In genomic region chr2:113240150-113240914, GRCh38 we compare ENCODE assay signal across 8 cellular contexts. TPM values are rescaled to one million over a fixed set of nuclear protein-coding genes. Genes with fewer than 3 reads are reported as not detected.
DNase-seq lines count a peak whose midpoint lies in the region; ATAC-seq, FAIRE-seq and TF ChIP-seq lines count a peak whose summit lies in the region.

No MANE protein-coding gene starts in this region.

- no peak overlapping the region for H2AK5ac ChIP-seq in H1 (ENCODE audit: low read depth, low read length)

- peak overlapping the region; percentile 42; the same call in 1 of the 2 replicates for H2BK12ac ChIP-seq in H1 (ENCODE audit: low read depth, low read length)

- no peak for TF ChIP-seq EP300 in H1 (IDR thresholded peaks at IDR 0.05; ENCODE audit: borderline replicate concordance in 1 of 2, low read depth in 2 of 2, low read length in 2 of 2)

- no peak overlapping the region for H2BK20ac ChIP-seq in H1 (ENCODE audit: low read length)

- CTCF ChIA-PET in Panc1 (lab: Charles Lee) = interaction anchor here (0.7 to 1.7 kb wide), 4 partner anchors 11 to 102 kb away, joined by 4 to 7 read pairs (median 6); no protein-coding TSS in a partner anchor
- CTCF ChIA-PET in H1 (lab: Charles Lee; ENCODE audit: partially characterized antibody) = interaction anchor here (0.7 to 5.5 kb wide), 13 partner anchors 8 to 150 kb away, joined by 3 to 37 read pairs (median 3); no protein-coding TSS in a partner anchor

- in situ Hi-C loops in Panc1 (cut with HindIII; ENCODE audit: low pct_unique_long_range_greater_than_20kb, low sequenced_read_pairs) (no loop called here), HAP-1 (cut with MboI; ENCODE audit: low sequenced_read_pairs) (no loop called here)

- H3K56ac ChIP-seq in H1 (replicated peaks; ENCODE audit: insufficient read length, low read depth, low read length) = no peak overlapping the region

- H3K27ac ChIP-seq in Panc1 (ENCODE audit: low read length) = peak overlapping the region; percentile 87
- no peak overlapping the region for H3K27ac ChIP-seq in H1 (ENCODE audit: low read depth, low read length)

- TF ChIP-seq CTCF in Panc1 (IDR thresholded peaks at IDR 0.05) (no peak), H1 (IDR thresholded peaks at IDR 0.05; ENCODE audit: control extremely low read depth in 1 of 3, insufficient read depth in 1 of 3, low read depth in 1 of 3, low read length in 3 of 3) (no peak)

- peak; percentile 37 to 44 for ATAC-seq in activated CD4-positive, CD25-positive, alpha-beta regulatory T cell treated with anti-CD3 and anti-CD28 coated beads, Interleukin-2, amount 50 U/mL, for 24 hours
- ATAC-seq in Panc1 (peak; percentile 60), HG03571 (IDR thresholded peaks at IDR 0.05; ENCODE audit: unreplicated experiment) (no peak), HG02759 (IDR thresholded peaks at IDR 0.05; ENCODE audit: unreplicated experiment) (no peak)

- H3K36me3 ChIP-seq in Panc1 (ENCODE audit: control insufficient read depth, insufficient read depth, low read length) (no peaks in the 10 kb centered on the region), H1 (ENCODE audit: control insufficient read depth in 2 of 4, insufficient read depth in 4 of 4, low read length in 3 of 4) (no peaks in the 10 kb centered on the region), HAP-1 (replicated peaks) (peaks cover 42% of the 10 kb centered on the region)

- POLR2A ChIA-PET in Panc1 (lab: Charles Lee) (interaction anchor here (0.7 kb wide), 1 partner anchor 19 kb away, joined by 3 read pairs; no protein-coding TSS in a partner anchor), H1 (lab: Charles Lee; ENCODE audit: partially characterized antibody) (no interaction called here)

- H2BK15ac ChIP-seq in H1 (ENCODE audit: low read length) = no peak overlapping the region

- no peak for DNase-seq in activated CD4-positive, CD25-positive, alpha-beta regulatory T cell (lab: John Stamatoyannopoulos, UW)
- DNase-seq in Panc1 (ENCODE audit: low read depth, low spot score) (peak; percentile 61), H1 (ENCODE audit: low read depth in 1 of 2, low spot score in 2 of 2) (no peak), myocyte (ENCODE audit: low read depth) (peak; percentile 96), HAP-1 (ENCODE audit: low spot score in 2 of 2) (no peak)

- no peak overlapping the region for H4K5ac ChIP-seq in H1 (ENCODE audit: insufficient read length, low read depth, low read length)

- TF ChIP-seq POLR2A in H1 (IDR thresholded peaks at IDR 0.05; ENCODE audit: control extremely low read depth in 1 of 2, low read depth in 2 of 2, low read length in 2 of 2) = no peak

- no peaks in the 10 kb centered on the region for H3K23me2 ChIP-seq in H1 (ENCODE audit: low read depth, low read length)

- no peak overlapping the region for H2BK5ac ChIP-seq in H1 (ENCODE audit: low read depth, low read length)

- H3K4me2 ChIP-seq in H1 (ENCODE audit: insufficient read depth in 1 of 2, low read depth in 2 of 2, low read length in 2 of 2) = no peak overlapping the region

- FAIRE-seq in H1 (lab: Jason Lieb, UNC) = no peak

- H3K79me2 ChIP-seq in H1 (ENCODE audit: control insufficient read depth in 1 of 2, insufficient read depth in 2 of 2, low read length in 2 of 2) = no peaks in the 10 kb centered on the region

- no peak overlapping the region for H3K18ac ChIP-seq in H1 (ENCODE audit: extremely low read depth, low read length)

- peak overlapping the region in 1 of 2 experiments; percentile 0; a peak in 1 of 4 replicates for H3K4me3 ChIP-seq in Panc1 (ENCODE audit: low read depth in 2 of 2, low read length in 2 of 2)
- H3K4me3 ChIP-seq in H1 (ENCODE audit: extremely low read depth in 1 of 4, insufficient read depth in 2 of 4, low read depth in 3 of 4, low read length in 4 of 4) = no peak overlapping the region
- no peak overlapping the region for H3K4me3 ChIP-seq in HAP-1

- 78% methylated on average over 15 of the region's 15 CpGs; no CpG with 5 or more reads in 1 of the 2 experiments for WGBS in H1 (ENCODE audit: extremely low coverage in 1 of 2, insufficient coverage in 1 of 2, insufficient read length in 1 of 2, insufficient replicate concordance in 2 of 2, low coverage in 1 of 2, low lambda C conversion rate in 2 of 2, missing lambda C conversion rate in 1 of 2), 2 experiments

- no peak overlapping the region for H3K4ac ChIP-seq in H1 (replicated peaks; ENCODE audit: insufficient read length, low read depth, low read length)

- no peak overlapping the region for H2BK120ac ChIP-seq in H1 (replicated peaks; ENCODE audit: low read depth, low read length)

- no peak overlapping the region for H3K14ac ChIP-seq in H1 (ENCODE audit: insufficient read length)

- H3K79me1 ChIP-seq in H1 (ENCODE audit: low read depth, low read length) = no peaks in the 10 kb centered on the region

- no peak overlapping the region for H3K9ac ChIP-seq in H1 (replicated peaks in 1 of 4; ENCODE audit: extremely low read depth in 1 of 4, low read depth in 3 of 4, low read length in 3 of 4)

- intact Hi-C loops in Panc1 (cut with micrococcal nuclease; ENCODE audit: unreplicated experiment) = no loop called here

- no peak overlapping the region for H4K8ac ChIP-seq in H1 (ENCODE audit: extremely low read depth, insufficient read depth, low read length)

- TF ChIP-seq RAD21 in H1 (IDR thresholded peaks at IDR 0.05 in 1 of 2, conservative IDR thresholded peaks at IDR 0.05 in 1 of 2; ENCODE audit: low read depth in 2 of 2, low read length in 2 of 2) = no peak

- no peaks in the 10 kb centered on the region for H4K20me1 ChIP-seq in H1 (replicated peaks in 1 of 2; ENCODE audit: control insufficient read depth in 1 of 2, insufficient read depth in 2 of 2, low read length in 2 of 2)

- H3K27me3 ChIP-seq in Panc1 (ENCODE audit: control insufficient read depth, insufficient read depth, low read length) (no peaks in the 10 kb centered on the region), H1 (replicated peaks in 1 of 4; ENCODE audit: control insufficient read depth in 3 of 4, extremely low read depth in 1 of 4, insufficient read depth in 3 of 4, low read length in 3 of 4) (no peaks in the 10 kb centered on the region), HAP-1 (ENCODE audit: low read depth) (no peaks in the 10 kb centered on the region)

- H4K91ac ChIP-seq in H1 (replicated peaks; ENCODE audit: insufficient read length, low read length) = no peak overlapping the region

- no peak overlapping the region for H2AFZ ChIP-seq in H1 (ENCODE audit: low read length)

- H3K9me3 ChIP-seq in Panc1 (ENCODE audit: control insufficient read depth, insufficient read depth, low read depth, low read length) (no peaks in the 10 kb centered on the region), H1 (ENCODE audit: insufficient read depth in 2 of 2, low read depth in 1 of 2, low read length in 1 of 2) (peaks cover 0 to 5% of the 10 kb centered on the region in 2 experiments; a peak in 1 of 4 replicates), HAP-1 (no peaks in the 10 kb centered on the region)

- H3K4me1 ChIP-seq in Panc1 (ENCODE audit: control insufficient read depth, insufficient read depth, low read length) = peaks cover 21% of the 10 kb centered on the region
- H3K4me1 ChIP-seq in H1 (replicated peaks in 1 of 4; ENCODE audit: control insufficient read depth in 3 of 4, insufficient read depth in 4 of 4, low read length in 3 of 4) = no peaks in the 10 kb centered on the region
- peaks cover 7% of the 10 kb centered on the region for H3K4me1 ChIP-seq in HAP-1

- H3K23ac ChIP-seq in H1 (ENCODE audit: insufficient read length) = no peak overlapping the region

- no TSS peak for BruUV-seq in Panc1 (replicated peaks; lab: Mats Ljungman, UMichigan)

TF ChIP-seq in H1, 55 proteins besides CTCF, POLR2A, EP300 and RAD21:
- TF ChIP-seq CHD2 (IDR thresholded peaks at IDR 0.05; ENCODE audit: low read length) (no peak), BCL11A (IDR thresholded peaks at IDR 0.05; ENCODE audit: low read depth in 2 of 2, low read length in 2 of 2) (no peak), YY1 (IDR thresholded peaks at IDR 0.05; ENCODE audit: low read depth, low read length) (no peak), JUN (IDR thresholded peaks at IDR 0.05; ENCODE audit: low read depth, low read length) (no peak), SP4 (IDR thresholded peaks at IDR 0.05; ENCODE audit: low read length) (no peak), JUND (IDR thresholded peaks at IDR 0.05; ENCODE audit: low read length) (no peak), POLR2AphosphoS5 (IDR thresholded peaks at IDR 0.05; ENCODE audit: low read depth, low read length) (no peak), PHF8 (conservative IDR thresholded peaks at IDR 0.05; ENCODE audit: low read depth, low read length) (no peak), GTF2F1 (IDR thresholded peaks at IDR 0.05; ENCODE audit: borderline replicate concordance, low read depth, low read length) (no peak)
TF ChIP-seq in H1: peak in this region for 0.

RNA-seq across cellular contexts. Expression of gene PAX8, which starts 38.4 kb away (rescaled TPM):
- total RNA-seq in Panc1 (2021; ENCODE audit: unreplicated experiment) = 0.15 TPM
- not detected for polyA plus RNA-seq in Panc1 (2012; ENCODE audit: insufficient read length)
- total RNA-seq in H1 (2021; fragmentation: NEBNext Ultra II Directional; extraction: Animal tissue kit (Norgen Biotek cat#: 25700)) = not detected in 2 replicates
- polyA plus RNA-seq in H1 (2011; rRNA removed) = 0.02 and 0.08 TPM in 2 replicates
- polyA plus RNA-seq in H1 (2011; cell fraction: cytosol; rRNA removed) = 0.04 TPM
- polyA plus RNA-seq in H1 (2011; cell fraction: nucleus; rRNA removed) = not detected
- 0.10 to 0.34 TPM (median 0.13 TPM) in 3 of 4 replicates, not detected in the other for polyA plus RNA-seq in H1 (2012, experiment 1 of 2)
- polyA plus RNA-seq in H1 (2012, experiment 2 of 2) = not detected
- 0.04 TPM for polyA plus RNA-seq in H1 (2013, experiment 1 of 2)
- polyA plus RNA-seq in H1 (2013, experiment 2 of 2) = 0.06 TPM
- 0.09 TPM in 1 of 2 replicates, not detected in the other for polyA minus RNA-seq in H1 (2011; rRNA and poly(A)+ RNA removed)
- polyA minus RNA-seq in H1 (2011; cell fraction: cytosol; rRNA and poly(A)+ RNA removed) = not detected
- not detected for polyA minus RNA-seq in H1 (2011; cell fraction: nucleus; rRNA and poly(A)+ RNA removed)
- total RNA-seq in myocyte = 19.6 and 27.8 TPM in 2 replicates
- 38.9 TPM for polyA plus RNA-seq in myocyte (2012)

Comparison
In these comparisons a context has a peak if more than half of its experiments do, and no peak if none do; other contexts are left out.
1. ATAC-seq: peak in activated CD4-positive, CD25-positive, alpha-beta regulatory T cell treated with anti-CD3 and anti-CD28 coated beads, Interleukin-2, amount 50 U/mL, for 24 hours (2 of 2) and Panc1 (single experiment); none in HG03571 (single experiment) and HG02759 (single experiment).
2. DNase-seq: peak in Panc1 (single experiment) and myocyte (single experiment); none in activated CD4-positive, CD25-positive, alpha-beta regulatory T cell (0 of 4), H1 (0 of 2) and HAP-1 (0 of 2).
3. RNA of gene PAX8, which starts 38.4 kb away (total RNA-seq): 19.6 to 27.8 TPM in myocyte; 0.15 TPM in Panc1 (single experiment) and not detected in H1; every median in the first group is over 10 times any median in the second.